Comparison of ENCODE assay signal across 11 cellular contexts in genomic region chr14:61406198-61406597, GRCh38.
DNase-seq lines count a peak whose midpoint lies in the region; ATAC-seq lines count a peak whose summit lies in the region.
"Had no signal": no experiment of that assay in that cellular context is flagged by ENCODE, and none has a peak within 500 bp of the region (broad histone marks: within the 10 kb centered on the region; RNA-seq: fewer than 3 reads in every experiment).

No MANE protein-coding gene starts in this region.

- POLR2A ChIA-PET in activated CD8-positive, alpha-beta T cell treated with anti-CD3 and anti-CD28 coated beads, Interleukin-2, amount 10 ng/mL, durations not matched to agents 7 days and 5 days (lab: Charles Lee): interaction anchor here (0.5 kb wide), 1 partner anchor 27 kb away, joined by 3 read pairs; no protein-coding TSS in a partner anchor

- H3K4me3 Mint-ChIP-seq in activated CD8-positive, alpha-beta T cell treated with anti-CD3 and anti-CD28 coated beads, Interleukin-2, amount 10 ng/mL, durations not matched to agents 7 days and 5 days: peak overlapping the region; percentile 30

- H3K27me3 Mint-ChIP-seq in activated CD8-positive, alpha-beta T cell treated with anti-CD3 and anti-CD28 coated beads, Interleukin-2, amount 10 ng/mL, durations not matched to agents 7 days and 5 days (ENCODE audit: low read depth): no peaks in the 10 kb centered on the region

- no peaks in the 10 kb centered on the region for H3K9me3 ChIP-seq in KOPT-K1 (ENCODE audit: insufficient read depth, low read length, poor library complexity, severe bottlenecking)
- H3K9me3 ChIP-seq: heart right ventricle, ovary had no signal

- DNase-seq in NCI-H2107 treated with DMSO at 0.1 percent for 48 hours (lab: John Stamatoyannopoulos, UW; ENCODE audit: unreplicated experiment): peak; percentile 78
- DNase-seq in NCI-H2107 (lab: John Stamatoyannopoulos, UW): no peak
- DNase-seq in activated CD8-positive, alpha-beta T cell treated with anti-CD3 and anti-CD28 coated beads, Interleukin-2, amount 10 ng/mL, durations not matched to agents 7 days and 5 days: no peak
- DNase-seq in left kidney (ENCODE audit: low read depth, low spot score): peak; percentile 46
- DNase-seq: heart right ventricle, ovary, RPMI8226 had no signal

- H3K36me3 ChIP-seq in KOPT-K1 (ENCODE audit: insufficient read depth, low read length): peaks cover 17% of the 10 kb centered on the region; the same call in 1 of the 2 replicates
- H3K36me3 ChIP-seq: heart right ventricle, ovary had no signal

- peaks cover 55% of the 10 kb centered on the region for H3K36me3 Mint-ChIP-seq in activated CD8-positive, alpha-beta T cell treated with anti-CD3 and anti-CD28 coated beads, Interleukin-2, amount 10 ng/mL, durations not matched to agents 7 days and 5 days (ENCODE audit: low read depth)

- peak overlapping the region; percentile 45 for H3K27ac Mint-ChIP-seq in activated CD8-positive, alpha-beta T cell treated with anti-CD3 and anti-CD28 coated beads, Interleukin-2, amount 10 ng/mL, durations not matched to agents 7 days and 5 days

- peaks cover 77% of the 10 kb centered on the region for H3K4me1 Mint-ChIP-seq in activated CD8-positive, alpha-beta T cell treated with anti-CD3 and anti-CD28 coated beads, Interleukin-2, amount 10 ng/mL, durations not matched to agents 7 days and 5 days (ENCODE audit: low read depth)

- CTCF ChIA-PET in activated CD8-positive, alpha-beta T cell treated with anti-CD3 and anti-CD28 coated beads, Interleukin-2, amount 10 ng/mL, durations not matched to agents 7 days and 5 days (lab: Charles Lee): interaction anchor here (2.0 kb wide), 1 partner anchor 23 kb away, joined by 5 read pairs; no protein-coding TSS in a partner anchor

- H3K9me3 Mint-ChIP-seq in activated CD8-positive, alpha-beta T cell treated with anti-CD3 and anti-CD28 coated beads, Interleukin-2, amount 10 ng/mL, durations not matched to agents 7 days and 5 days (ENCODE audit: insufficient read depth): no peaks in the 10 kb centered on the region

- H3K27ac ChIP-seq in KOPT-K1 (ENCODE audit: low read depth, low read length, poor library complexity, severe bottlenecking): peak overlapping the region; percentile 91
- H3K27ac ChIP-seq: heart right ventricle, ovary had no signal

- no peak for ATAC-seq in activated CD8-positive, alpha-beta T cell treated with anti-CD3 and anti-CD28 coated beads, Interleukin-2, amount 10 ng/mL, durations not matched to agents 7 days and 5 days
- ATAC-seq in HG02840 (IDR thresholded peaks at IDR 0.05; ENCODE audit: low FRiP score, unreplicated experiment) (no peak), GM21381 (IDR thresholded peaks at IDR 0.05; ENCODE audit: unreplicated experiment) (no peak), HG03565 (IDR thresholded peaks at IDR 0.05; ENCODE audit: unreplicated experiment) (no peak)
- ATAC-seq: heart right ventricle had no signal

Comparison
In these comparisons a context has a peak if more than half of its experiments do, and no peak if none do; other contexts are left out.
1. DNase-seq: peak in NCI-H2107 treated with DMSO at 0.1 percent for 48 hours (single experiment) and left kidney (single experiment); none in NCI-H2107 (single experiment) and activated CD8-positive, alpha-beta T cell treated with anti-CD3 and anti-CD28 coated beads, Interleukin-2, amount 10 ng/mL, durations not matched to agents 7 days and 5 days (single experiment).